In the genomic region with DNA sequence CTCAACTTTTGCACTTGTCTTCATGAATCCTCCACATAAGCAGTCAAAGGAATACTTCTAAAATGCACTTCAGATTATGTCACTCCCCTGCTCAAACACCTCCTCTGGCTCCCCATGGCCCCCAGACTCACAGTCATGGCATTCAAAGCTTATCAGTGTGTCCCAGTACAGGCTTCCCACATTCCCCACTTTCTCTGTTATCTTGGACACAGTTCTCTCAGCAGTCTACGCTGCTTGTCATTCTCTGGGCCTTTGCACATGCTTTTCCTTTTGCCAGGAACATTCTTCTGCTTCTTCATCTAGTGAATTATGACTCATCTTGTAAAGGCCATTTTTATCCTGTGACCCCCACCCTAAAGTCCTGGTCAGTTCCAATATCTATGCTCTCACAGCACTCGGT, we compare ENCODE assay signal across 1 cellular context.
TF ChIP-seq lines count a peak whose summit lies in the region.

No MANE protein-coding gene starts in this region.

TF ChIP-seq in HepG2, 621 proteins besides CTCF, POLR2A, EP300 and RAD21 (continued from another document):
- 0 out of 2 replicates have a peak, but pooled peaks have one; percentile 51 for TF ChIP-seq NPAS2 (CRISPR knock-in tag; IDR thresholded peaks at IDR 0.05; ENCODE audit: borderline replicate concordance)
